ENCODE assay signal across 20 cellular contexts in the genomic region with DNA sequence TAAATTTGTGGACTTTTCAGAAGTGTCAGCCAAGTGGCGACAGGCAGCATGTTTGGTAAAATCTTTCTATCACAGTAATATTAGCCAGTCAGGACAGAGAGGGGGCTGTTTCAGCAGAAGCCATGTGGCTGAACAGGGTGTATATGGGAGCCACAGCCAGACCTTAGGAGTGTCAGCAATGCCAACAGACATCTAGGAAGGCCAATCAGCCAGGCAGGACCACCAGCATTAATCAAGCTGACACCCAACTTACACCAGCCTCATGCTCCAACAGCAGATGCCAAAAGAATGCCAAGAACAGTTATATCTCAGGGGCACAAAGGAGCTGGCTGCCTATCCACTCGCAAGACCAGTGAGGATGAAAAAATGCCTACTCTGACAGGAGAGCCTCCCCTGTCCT. TPM values are rescaled to one million over a fixed set of nuclear protein-coding genes. Genes with fewer than 3 reads are reported as not detected.
DNase-seq lines count a peak whose midpoint lies in the region; ATAC-seq, FAIRE-seq and TF ChIP-seq lines count a peak whose summit lies in the region.
"Had no signal": no experiment of that assay in that cellular context is flagged by ENCODE, and none has a peak within 500 bp of the region (broad histone marks: within the 10 kb centered on the region; RNA-seq: fewer than 3 reads in every experiment).

No MANE protein-coding gene starts in this region.

- DNase-seq in HepG2 (ENCODE audit: low spot score), result no peak
- DNase-seq in right lobe of liver, result no peak
- DNase-seq in caudate nucleus (lab: John Stamatoyannopoulos, UW), result no peak
- DNase-seq in testis, result no peak
- DNase-seq in activated naive CD4-positive, alpha-beta T cell treated with anti-CD3 and anti-CD28 coated beads for 36 hours, result no peak
- no peak for DNase-seq in NCI-H146 (lab: John Stamatoyannopoulos, UW)
- no peak for DNase-seq in activated CD4-positive, alpha-beta T cell treated with anti-CD3 and anti-CD28 coated beads for 4 hours
- DNase-seq: CD8-positive, alpha-beta T cell; COR-L47; DMS 273 treated with DMSO at 0.1 percent for 48 hours; DMS53; GDM1; HCEC 1CT had no signal

- CTCF ChIA-PET in HepG2 (lab: Yijun Ruan, JAX; ENCODE audit: low intra/inter-chr PET ratio, low total read pairs), result no interaction called here
- CTCF ChIA-PET in activated naive CD4-positive, alpha-beta T cell treated with anti-CD3 and anti-CD28 coated beads for 36 hours (lab: Charles Lee), result interaction anchor here (1.0 to 1.2 kb wide), 2 partner anchors 10 to 193 kb away, joined by 3 to 4 read pairs; no protein-coding TSS in a partner anchor

- H3K36me3 ChIP-seq in HepG2 (replicated peaks in 1 of 2; ENCODE audit: control insufficient read depth in 1 of 2, insufficient read depth in 2 of 2, low read length in 2 of 2) (peaks cover 7 to 70% of the 10 kb centered on the region in 2 experiments), right lobe of liver (peaks cover 0 to 5% (median 0%) of the 10 kb centered on the region in 4 donors), mucosa of stomach (ENCODE audit: control insufficient read depth, insufficient read depth, low read length) (no peaks in the 10 kb centered on the region), testis (ENCODE audit: low read depth, missing control alignments) (no peaks in the 10 kb centered on the region)

- POLR2A ChIA-PET in HepG2 (lab: Yijun Ruan, JAX), result no interaction called here

- H3K4me3 Mint-ChIP-seq in activated naive CD4-positive, alpha-beta T cell treated with anti-CD3 and anti-CD28 coated beads for 36 hours, result no peak overlapping the region
- H3K4me3 Mint-ChIP-seq: CD8-positive, alpha-beta T cell; GM23338 had no signal

- H3K27ac Mint-ChIP-seq in activated naive CD4-positive, alpha-beta T cell treated with anti-CD3 and anti-CD28 coated beads for 36 hours, result no peak overlapping the region
- H3K27ac Mint-ChIP-seq: CD8-positive, alpha-beta T cell; GM23338 had no signal

- no peaks in the 10 kb centered on the region for H3K27me3 ChIP-seq in HepG2 (ENCODE audit: control insufficient read depth in 1 of 2, insufficient read depth in 2 of 2, low read length in 2 of 2)
- H3K27me3 ChIP-seq in right lobe of liver, result no peaks in the 10 kb centered on the region
- H3K27me3 ChIP-seq in mucosa of stomach (ENCODE audit: control insufficient read depth, insufficient read depth, low read length), result no peaks in the 10 kb centered on the region
- H3K27me3 ChIP-seq in testis, result no peaks in the 10 kb centered on the region
- H3K27me3 ChIP-seq: BLaER1 had no signal

- H3K4me1 ChIP-seq in HepG2 (ENCODE audit: insufficient read depth, low read length) (no peaks in the 10 kb centered on the region), right lobe of liver (no peaks in the 10 kb centered on the region), mucosa of stomach (ENCODE audit: control insufficient read depth, insufficient read depth, low read length) (peaks cover 11% of the 10 kb centered on the region), testis (peaks cover 20% of the 10 kb centered on the region)
- H3K4me1 ChIP-seq: A549 had no signal

- intact Hi-C loops in HepG2 (cut with micrococcal nuclease; ENCODE audit: unreplicated experiment), result no loop called here
- intact Hi-C loops in right lobe of liver (cut with DNase I), result no loop called here
- intact Hi-C loops in testis (cut with DNase I; ENCODE audit: low total_unique reads), result no loop called here
- intact Hi-C loops in activated naive CD4-positive, alpha-beta T cell treated with anti-CD3 and anti-CD28 coated beads for 36 hours (cut with micrococcal nuclease), result no loop called here

- peaks cover 1% of the 10 kb centered on the region for H3K27me3 Mint-ChIP-seq in activated naive CD4-positive, alpha-beta T cell treated with anti-CD3 and anti-CD28 coated beads for 36 hours (ENCODE audit: low read depth)

- H2AFZ ChIP-seq in HepG2 (ENCODE audit: low read length), result no peak overlapping the region
- H2AFZ ChIP-seq: GM23338 had no signal

- TF ChIP-seq CTCF in HepG2 (CRISPR knock-in tag; IDR thresholded peaks at IDR 0.05) (no peak), right lobe of liver (IDR thresholded peaks at IDR 0.05) (no peak), testis (IDR thresholded peaks at IDR 0.05) (no peak)

- no peaks in the 10 kb centered on the region; the same call in 1 of the 2 replicates for H4K20me1 ChIP-seq in HepG2 (ENCODE audit: insufficient read depth, low read length)
- H4K20me1 ChIP-seq: BLaER1 had no signal

- TF ChIP-seq POLR2A in HepG2 (IDR thresholded peaks at IDR 0.05; ENCODE audit: insufficient read depth in 1 of 2, low read depth in 2 of 2, low read length in 2 of 2) (no peak), right lobe of liver (IDR thresholded peaks at IDR 0.05) (no peak), testis (IDR thresholded peaks at IDR 0.05) (no peak)

- H3K27ac ChIP-seq in HepG2 (ENCODE audit: extremely low read length, insufficient read depth, low read length), result no peak overlapping the region
- H3K27ac ChIP-seq in right lobe of liver, result no peak overlapping the region
- H3K27ac ChIP-seq in caudate nucleus (ENCODE audit: low read depth, low read length), result peak overlapping the region; percentile 77
- H3K27ac ChIP-seq in testis, result peak overlapping the region; percentile 58 to 79
- H3K27ac ChIP-seq: 22Rv1, A549, BLaER1 had no signal

- H3K9ac ChIP-seq in HepG2 (ENCODE audit: insufficient read depth, low read depth, low read length), result no peak overlapping the region
- H3K9ac ChIP-seq in mucosa of stomach (ENCODE audit: low read length), result peak overlapping the region; percentile 2
- H3K9ac ChIP-seq: BLaER1 had no signal

- FAIRE-seq in HepG2 (lab: Jason Lieb, UNC), result no peak
- FAIRE-seq: A549, GM18507, H54 had no signal

- BruUV-seq in HepG2 (replicated peaks; lab: Mats Ljungman, UMichigan), result no TSS peak

- no peaks in the 10 kb centered on the region for H3K4me1 Mint-ChIP-seq in activated naive CD4-positive, alpha-beta T cell treated with anti-CD3 and anti-CD28 coated beads for 36 hours (ENCODE audit: low read depth)

- H3K9me3 Mint-ChIP-seq in activated naive CD4-positive, alpha-beta T cell treated with anti-CD3 and anti-CD28 coated beads for 36 hours, result no peaks in the 10 kb centered on the region
- H3K9me3 Mint-ChIP-seq: GM23338 had no signal

- ATAC-seq in HepG2, result peak; percentile 29; the same call in 1 of the 3 replicates
- ATAC-seq in right lobe of liver, result no peak
- ATAC-seq: A549; CD8-positive, alpha-beta T cell; GM23338 had no signal

- TF ChIP-seq RAD21 in HepG2 (CRISPR knock-in tag; IDR thresholded peaks at IDR 0.05), result no peak

- in situ Hi-C loops in HepG2 (cut with HindIII; ENCODE audit: extremely low pct_ligation_motif_present, low pct_unique_long_range_greater_than_20kb), result no loop called here

- no peaks in the 10 kb centered on the region for H3K9me3 ChIP-seq in HepG2 (ENCODE audit: low read length)
- no peaks in the 10 kb centered on the region for H3K9me3 ChIP-seq in right lobe of liver
- H3K9me3 ChIP-seq in mucosa of stomach (ENCODE audit: control insufficient read depth, low read length), result no peaks in the 10 kb centered on the region
- no peaks in the 10 kb centered on the region for H3K9me3 ChIP-seq in testis
- H3K9me3 ChIP-seq: A549 had no signal

- H3K79me2 ChIP-seq in HepG2 (ENCODE audit: insufficient read depth, low read length), result no peaks in the 10 kb centered on the region

- H3K4me3 ChIP-seq in HepG2 (replicated peaks in 1 of 3; ENCODE audit: insufficient read depth in 1 of 3, low read depth in 2 of 3, low read length in 3 of 3), result no peak overlapping the region
- H3K4me3 ChIP-seq in right lobe of liver, result no peak overlapping the region
- H3K4me3 ChIP-seq in mucosa of stomach (ENCODE audit: low read length), result no peak overlapping the region
- H3K4me3 ChIP-seq in testis, result no peak overlapping the region
- H3K4me3 ChIP-seq: A549, BLaER1, GM23338 had no signal

- H3K4me2 ChIP-seq in HepG2 (ENCODE audit: low read depth, low read length), result no peak overlapping the region
- H3K4me2 ChIP-seq: A549, GM23338 had no signal

- TF ChIP-seq EP300 in HepG2 (IDR thresholded peaks at IDR 0.05; ENCODE audit: low read depth in 2 of 2, low read length in 2 of 2) (no peak), HepG2 (CRISPR knock-in tag; IDR thresholded peaks at IDR 0.05; ENCODE audit: borderline replicate concordance) (no peak)

- WGBS in HepG2 (ENCODE audit: low lambda C conversion rate), result 100% methylated on average over 2 of the region's 2 CpGs
- WGBS in right lobe of liver (ENCODE audit: insufficient coverage, low coverage, low lambda C conversion rate, missing lambda C conversion rate), result no CpG with 5 or more reads among the region's 2 CpGs
- 56 to 63% methylated on average over 2 of the region's 2 CpGs for WGBS in testis, 2 donors

- no peaks in the 10 kb centered on the region for H3K36me3 Mint-ChIP-seq in activated naive CD4-positive, alpha-beta T cell treated with anti-CD3 and anti-CD28 coated beads for 36 hours (ENCODE audit: low read depth)
- H3K36me3 Mint-ChIP-seq: CD8-positive, alpha-beta T cell had no signal

RNA-seq across cellular contexts. Expression of a gene that starts 54.8 kb away (rescaled TPM):
- 14.2 and 23.4 TPM in 2 replicates for total RNA-seq in HepG2 (2016; rRNA removed; fragmentation: Illumina TruSeq; extraction: Trizol)
- 38.2 and 53.3 TPM in 2 replicates for total RNA-seq in HepG2 (2016; cell fraction: cytosol; rRNA removed; fragmentation: Illumina TruSeq; extraction: Trizol; ENCODE audit: low read depth)
- 13.2 and 22.4 TPM in 2 replicates for total RNA-seq in HepG2 (2016; cell fraction: insoluble cytoplasmic fraction; rRNA removed; fragmentation: Illumina TruSeq; extraction: Trizol)
- 12.4 and 13.4 TPM in 2 replicates for total RNA-seq in HepG2 (2016; cell fraction: membrane; rRNA removed; fragmentation: Illumina TruSeq; extraction: Trizol)
- total RNA-seq in HepG2 (2016; cell fraction: nucleus; rRNA removed; fragmentation: Illumina TruSeq; extraction: Trizol), result 71.0 and 73.9 TPM in 2 replicates
- 17.1 and 22.1 TPM in 2 replicates for polyA plus RNA-seq in HepG2 (2011; rRNA removed)
- polyA plus RNA-seq in HepG2 (2011; cell fraction: cytosol; rRNA removed), result 5.9 and 10.7 TPM in 2 replicates
- 46.0 and 51.6 TPM in 2 replicates for polyA plus RNA-seq in HepG2 (2011; cell fraction: nucleus; rRNA removed)
- 17.5 and 19.8 TPM in 2 replicates for polyA plus RNA-seq in HepG2 (2012)
- polyA plus RNA-seq in HepG2 (2016; cell fraction: cytosol; fragmentation: Illumina TruSeq; extraction: Trizol; ENCODE audit: low read depth), result 0.33 and 0.40 TPM in 2 replicates
- polyA plus RNA-seq in HepG2 (2016; cell fraction: insoluble cytoplasmic fraction; fragmentation: Illumina TruSeq; extraction: Trizol; ENCODE audit: low read depth), result 6.6 and 6.7 TPM in 2 replicates
- 1.1 and 1.5 TPM in 2 replicates for polyA plus RNA-seq in HepG2 (2016; cell fraction: membrane; fragmentation: Illumina TruSeq; extraction: Trizol; ENCODE audit: low read depth)
- 16.3 and 19.9 TPM in 2 replicates for polyA plus RNA-seq in HepG2 (2016; cell fraction: nucleus; fragmentation: Illumina TruSeq; extraction: Trizol; ENCODE audit: insufficient read depth, low read depth)
- 0.12 and 96.5 TPM in 2 replicates for polyA minus RNA-seq in HepG2 (2011; rRNA and poly(A)+ RNA removed; ENCODE audit: low replicate concordance)
- 28.1 and 39.1 TPM in 2 replicates for polyA minus RNA-seq in HepG2 (2011; cell fraction: cytosol; rRNA and poly(A)+ RNA removed)
- polyA minus RNA-seq in HepG2 (2011; cell fraction: nucleus; rRNA and poly(A)+ RNA removed), result 471 and 523 TPM in 2 replicates
- total RNA-seq in right lobe of liver, result 10 to 100 TPM; 15.5 to 56.4 (median 27.1) TPM
- 10 to 100 TPM; 63.8 to 67.5 TPM for total RNA-seq in testis
- 16.8 TPM for polyA plus RNA-seq in testis (ENCODE audit: insufficient read depth, low read depth, low replicate concordance)
- under 1 TPM; 0.21 to 0.40 TPM for total RNA-seq in activated naive CD4-positive, alpha-beta T cell treated with anti-CD3 and anti-CD28 coated beads for 36 hours

Comparison
In these comparisons a context has a peak if more than half of its experiments do, and no peak if none do; other contexts are left out.
1. H3K27ac ChIP-seq: peak in caudate nucleus (single experiment) and testis (2 of 2); none in HepG2 (single experiment) and right lobe of liver (0 of 3).
2. RNA of a gene that starts 54.8 kb away (total RNA-seq): 63.8 to 67.5 TPM in testis, 15.5 to 56.4 TPM in right lobe of liver and 12.4 to 73.9 TPM in HepG2; 0.21 to 0.40 TPM in activated naive CD4-positive, alpha-beta T cell treated with anti-CD3 and anti-CD28 coated beads for 36 hours; every median in the first group is over 4 times any median in the second.